ENCODE assay signal across 1 cellular context in the genomic region with DNA sequence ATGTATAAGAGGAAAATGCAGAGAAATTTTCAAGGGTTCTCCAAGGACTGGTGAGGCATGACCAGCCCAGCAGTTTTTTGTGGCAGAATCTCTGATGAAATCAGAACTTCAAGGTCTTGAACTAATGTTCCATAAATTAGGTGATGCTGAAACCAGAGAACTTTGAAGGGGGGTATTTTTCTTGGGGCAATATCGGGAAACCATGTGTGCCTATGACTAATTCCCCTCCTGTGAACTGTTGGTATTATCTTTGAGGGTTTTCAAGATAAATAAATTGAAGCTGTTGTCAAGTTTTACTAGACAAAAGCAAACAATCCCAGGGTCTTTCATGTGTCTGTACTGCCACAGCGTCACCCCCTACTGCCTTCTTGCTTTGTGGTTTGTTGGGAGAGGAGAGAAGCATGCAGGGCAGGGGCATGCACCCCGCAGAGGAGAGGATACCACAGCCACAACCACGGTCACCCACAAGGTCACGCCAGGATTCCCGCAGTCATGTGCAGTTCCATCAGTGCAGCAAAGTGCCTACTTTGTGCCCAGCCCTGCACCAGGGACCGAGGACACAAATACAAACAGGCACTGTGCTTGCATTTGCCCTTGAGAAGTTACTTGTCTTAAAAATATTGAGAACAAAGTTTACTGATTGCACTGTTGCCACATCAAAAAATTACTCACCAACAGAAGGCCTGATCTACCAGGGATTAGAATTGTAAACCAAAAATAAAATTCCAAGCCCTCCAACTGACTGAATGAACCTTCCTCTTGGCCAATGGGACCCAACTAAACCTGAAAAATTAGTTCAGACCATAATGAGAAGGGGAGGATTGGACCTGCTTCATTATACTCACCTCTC.
TF ChIP-seq lines count a peak whose summit lies in the region.

No MANE protein-coding gene starts in this region.

TF ChIP-seq in H1, 55 proteins besides CTCF, POLR2A, EP300 and RAD21:
- TF ChIP-seq USF2 (IDR thresholded peaks at IDR 0.05; ENCODE audit: low read length) (no peak), CTBP2 (IDR thresholded peaks at IDR 0.05; ENCODE audit: borderline replicate concordance, insufficient read depth, insufficient read length, low read length) (no peak), SIN3A (conservative IDR thresholded peaks at IDR 0.05 in 1 of 2, IDR thresholded peaks at IDR 0.05 in 1 of 2; ENCODE audit: low read depth in 1 of 2, low read length in 2 of 2) (no peak), CBX8 (IDR thresholded peaks at IDR 0.05; ENCODE audit: borderline replicate concordance, low read depth, low read length) (no peak)
